Comparison of ENCODE assay signal across 9 cellular contexts in the genomic region with DNA sequence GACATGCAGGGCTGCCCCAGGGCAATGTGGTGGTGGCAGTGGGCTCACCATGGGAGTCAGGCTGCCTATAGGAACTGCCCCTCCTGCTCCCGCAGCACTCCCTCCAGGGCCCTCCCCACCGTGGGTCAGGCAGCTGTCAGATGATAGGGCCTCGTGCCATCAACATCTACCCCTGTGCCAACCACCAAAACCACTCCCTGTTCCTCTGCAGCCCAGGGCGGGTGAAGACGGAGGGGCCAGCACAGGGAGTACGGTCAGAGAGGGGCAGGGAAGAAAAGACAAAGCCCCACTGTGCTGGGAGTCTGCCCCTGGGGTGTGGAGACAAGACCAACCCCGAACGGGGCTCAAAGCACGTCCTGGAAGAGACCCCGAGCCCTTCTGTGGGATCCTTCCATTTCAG.
DNase-seq lines count a peak whose midpoint lies in the region; ATAC-seq and TF ChIP-seq lines count a peak whose summit lies in the region.
"Had no signal": no experiment of that assay in that cellular context is flagged by ENCODE, and none has a peak within 500 bp of the region (broad histone marks: within the 10 kb centered on the region; RNA-seq: fewer than 3 reads in every experiment).

No MANE protein-coding gene starts in this region.

- no peak overlapping the region for H3K4me3 Mint-ChIP-seq in MCF 10A (ENCODE audit: unreplicated experiment)

- H3K27me3 ChIP-seq in breast epithelium (no peaks in the 10 kb centered on the region), sigmoid colon (no peaks in the 10 kb centered on the region)

- BruUV-seq in MCF 10A (replicated peaks; lab: Mats Ljungman, UMichigan): no TSS peak

- no peaks in the 10 kb centered on the region for H3K4me1 Mint-ChIP-seq in MCF 10A (ENCODE audit: insufficient read depth, unreplicated experiment)

- H3K36me3 ChIP-seq in breast epithelium: no peaks in the 10 kb centered on the region
- H3K36me3 ChIP-seq in sigmoid colon: peaks cover 0 to 34% (median 21%) of the 10 kb centered on the region in 4 donors

- CTCF ChIA-PET in MCF 10A (lab: Yijun Ruan, JAX): no interaction called here

- POLR2A ChIA-PET in MCF 10A (lab: Yijun Ruan, JAX): no interaction called here

- TF ChIP-seq CTCF in breast epithelium (IDR thresholded peaks at IDR 0.05) (no peak), MCF 10A (IDR thresholded peaks at IDR 0.05; ENCODE audit: unreplicated experiment) (no peak), sigmoid colon (IDR thresholded peaks at IDR 0.05) (no peak)

- no peak for ATAC-seq in left lobe of liver
- ATAC-seq in HG03565 (IDR thresholded peaks at IDR 0.05; ENCODE audit: unreplicated experiment): no peak
- no peak for ATAC-seq in SK-N-SH treated with all-trans-retinoic acid at 6 μM for 48 hours
- ATAC-seq in GM21390 (IDR thresholded peaks at IDR 0.05; ENCODE audit: unreplicated experiment): no peak

- intact Hi-C loops in breast epithelium (cut with DNase I; ENCODE audit: low total_unique reads): no loop called here
- intact Hi-C loops in MCF 10A (cut with micrococcal nuclease): no loop called here
- intact Hi-C loops in sigmoid colon (cut with DNase I): no loop called here

- no peaks in the 10 kb centered on the region for H3K9me3 Mint-ChIP-seq in MCF 10A (ENCODE audit: unreplicated experiment)

- H3K27ac ChIP-seq in breast epithelium: peak overlapping the region; percentile 90 to 92
- H3K27ac ChIP-seq in sigmoid colon: peak overlapping the region; percentile 94 to 98 (median 98)

- TF ChIP-seq POLR2A in breast epithelium (IDR thresholded peaks at IDR 0.05) (no peak), sigmoid colon (IDR thresholded peaks at IDR 0.05) (no peak)

- H3K27me3 Mint-ChIP-seq in MCF 10A (ENCODE audit: insufficient read depth, unreplicated experiment): peaks cover 15% of the 10 kb centered on the region

- WGBS in sigmoid colon, 2 donors: 35 to 67% methylated on average over 10 of the region's 10 CpGs

- H3K27ac Mint-ChIP-seq in MCF 10A (ENCODE audit: low read depth, unreplicated experiment): no peak overlapping the region

- peaks cover 14 to 64% of the 10 kb centered on the region in 2 donors for H3K4me1 ChIP-seq in breast epithelium
- H3K4me1 ChIP-seq in sigmoid colon: peaks cover 0 to 100% (median 100%) of the 10 kb centered on the region in 4 donors

- H3K4me3 ChIP-seq in breast epithelium (peak overlapping the region in 1 of 3 donors; percentile 22), sigmoid colon (peak overlapping the region in 2 of 4 donors; percentile 16)

- no peaks in the 10 kb centered on the region for H3K9me3 ChIP-seq in breast epithelium
- no peaks in the 10 kb centered on the region for H3K9me3 ChIP-seq in sigmoid colon

- DNase-seq in breast epithelium (ENCODE audit: low spot score in 2 of 2) (peak in 1 of 2 donors; percentile 66), MCF 10A (ENCODE audit: unreplicated experiment) (no peak), left lobe of liver (ENCODE audit: low spot score) (peak; percentile 53), sigmoid colon (peak; percentile 91), AG20443 (ENCODE audit: low spot score) (no peak)
- DNase-seq: NCI-H146 had no signal

- TF ChIP-seq EP300 in sigmoid colon (IDR thresholded peaks at IDR 0.05): no peak

- no peaks in the 10 kb centered on the region for H3K36me3 Mint-ChIP-seq in MCF 10A (ENCODE audit: insufficient read depth, unreplicated experiment)

TF ChIP-seq in SK-N-SH treated with all-trans-retinoic acid at 6 μM for 48 hours, 23 proteins besides CTCF, POLR2A, EP300 and RAD21:
- TF ChIP-seq CSDC2 (CRISPR knock-in tag; IDR thresholded peaks at IDR 0.05) (no peak), ZFP3 (CRISPR knock-in tag; IDR thresholded peaks at IDR 0.05) (no peak), ZFP30 (CRISPR knock-in tag; IDR thresholded peaks at IDR 0.05) (no peak), RARB (CRISPR knock-in tag; IDR thresholded peaks at IDR 0.05) (no peak)

Comparison
In these comparisons a context has a peak if more than half of its experiments do, and no peak if none do; other contexts are left out.
1. DNase-seq: peak in left lobe of liver (single experiment) and sigmoid colon (single experiment); none in MCF 10A (single experiment) and AG20443 (single experiment).